Comparison of ENCODE assay signal across 29 cellular contexts in genomic region chr2:100270381-100271146, GRCh38. TPM values are rescaled to one million over a fixed set of nuclear protein-coding genes. Genes with fewer than 3 reads are reported as not detected.
"Had no signal": no experiment of that assay in that cellular context is flagged by ENCODE, and none has a peak within 500 bp of the region (broad histone marks: within the 10 kb centered on the region; RNA-seq: fewer than 3 reads in every experiment).

No MANE protein-coding gene starts in this region.

- H3K36me3 ChIP-seq: colonic mucosa, right atrium auricular region, thyroid gland, upper lobe of right lung had no signal

- H3K4me3 Mint-ChIP-seq: activated CD4-positive, alpha-beta memory T cell treated with anti-CD3 and anti-CD28 coated beads for 36 hours; activated naive CD8-positive, alpha-beta T cell; mesothelial cell of epicardium; naive thymus-derived CD4-positive, alpha-beta T cell; stimulated activated naive B cell treated with anti-CD40 and anti-IgM and Interleukin-4, amounts not matched to agents 10 μg/mL and 1 μg/mL and 100 μg/mL, for 72 hours; T-cell had no signal

- H3K27me3 Mint-ChIP-seq: activated CD4-positive, alpha-beta memory T cell treated with anti-CD3 and anti-CD28 coated beads for 36 hours; activated naive CD8-positive, alpha-beta T cell; stimulated activated naive B cell treated with anti-CD40 and anti-IgM and Interleukin-4, amounts not matched to agents 10 μg/mL and 1 μg/mL and 100 μg/mL, for 72 hours had no signal

- H3K9ac ChIP-seq: parathyroid adenoma had no signal

- H3K9me3 Mint-ChIP-seq: activated T-helper 2 cell treated with anti-CD3 and anti-CD28 coated beads, Interferon-gamma antibody, Interleukin-2, Interleukin-4, amounts not matched to agents 10 μg/mL and 5 μg/mL and 100 μg/mL, durations not matched to agents 14 hours and 24 hours and 36 hours; naive thymus-derived CD4-positive, alpha-beta T cell; stimulated activated naive B cell treated with anti-CD40 and anti-IgM and Interleukin-4, amounts not matched to agents 10 μg/mL and 1 μg/mL and 100 μg/mL, for 72 hours had no signal

- DNase-seq: activated CD4-positive, alpha-beta memory T cell treated with anti-CD3 and anti-CD28 coated beads for 36 hours; activated CD4-positive, alpha-beta T cell treated with anti-CD3 and anti-CD28 coated beads for 4 hours; activated CD4-positive, CD25-positive, alpha-beta regulatory T cell; activated naive CD4-positive, alpha-beta T cell treated with Interleukin-2 at 50 U/mL for 16 hours; activated T-cell treated with anti-CD3 and anti-CD28 coated beads, Interleukin-2, amount 50 U/mL, for 48 hours; aorta; body of pancreas; cerebellar nuclear complex; colonic mucosa; effector CD8-positive, alpha-beta T cell; islet precursor cell; left ventricle myocardium superior; naive thymus-derived CD4-positive, alpha-beta T cell; nucleus accumbens; stimulated activated CD4-positive, alpha-beta T cell treated with anti-CD3 and anti-CD28 coated beads, Interleukin-15, amount 100 ng/mL, for 24 hours; stimulated activated CD4-positive, alpha-beta T cell treated with anti-CD3 and anti-CD28 coated beads, Interleukin-2, amount 100 ng/mL, for 24 hours; stimulated activated naive B cell treated with anti-CD40 and anti-IgM and Interleukin-4, amounts not matched to agents 10 μg/mL and 1 μg/mL and 100 μg/mL, for 72 hours; stomach; T-cell; thyroid gland; upper lobe of right lung had no signal

- ATAC-seq: body of pancreas; left ventricle myocardium superior; naive thymus-derived CD4-positive, alpha-beta T cell; stimulated activated naive B cell treated with anti-CD40 and anti-IgM and Interleukin-4, amounts not matched to agents 10 μg/mL and 1 μg/mL and 100 μg/mL, for 72 hours; T-cell; upper lobe of right lung had no signal

- H3K27ac Mint-ChIP-seq: activated CD4-positive, alpha-beta memory T cell treated with anti-CD3 and anti-CD28 coated beads for 36 hours; activated naive CD8-positive, alpha-beta T cell; activated T-helper 2 cell treated with anti-CD3 and anti-CD28 coated beads, Interferon-gamma antibody, Interleukin-2, Interleukin-4, amounts not matched to agents 10 μg/mL and 5 μg/mL and 100 μg/mL, durations not matched to agents 14 hours and 24 hours and 36 hours; mesothelial cell of epicardium; naive thymus-derived CD4-positive, alpha-beta T cell; stimulated activated naive B cell treated with anti-CD40 and anti-IgM and Interleukin-4, amounts not matched to agents 10 μg/mL and 1 μg/mL and 100 μg/mL, for 72 hours; T-cell had no signal

- H3K27ac ChIP-seq: body of pancreas, colonic mucosa, parathyroid adenoma, right atrium auricular region, thyroid gland, upper lobe of right lung had no signal

- H3K4me3 ChIP-seq: body of pancreas, colonic mucosa, right atrium auricular region, stomach, thyroid gland, upper lobe of right lung had no signal

- H3K9me3 ChIP-seq: body of pancreas, colonic mucosa, right atrium auricular region, stomach, thyroid gland, upper lobe of right lung had no signal

- H3K4me1 ChIP-seq: colonic mucosa, parathyroid adenoma, right atrium auricular region, stomach, upper lobe of right lung had no signal

- H3K36me3 Mint-ChIP-seq: activated CD4-positive, alpha-beta memory T cell treated with anti-CD3 and anti-CD28 coated beads for 36 hours; activated naive CD8-positive, alpha-beta T cell; naive thymus-derived CD4-positive, alpha-beta T cell; stimulated activated naive B cell treated with anti-CD40 and anti-IgM and Interleukin-4, amounts not matched to agents 10 μg/mL and 1 μg/mL and 100 μg/mL, for 72 hours; T-cell had no signal

- H3K27me3 ChIP-seq: body of pancreas, colonic mucosa, right atrium auricular region, stomach, thyroid gland, upper lobe of right lung had no signal

RNA-seq across cellular contexts. Expression of gene LONRF2, which starts 51.7 kb away (rescaled TPM):
- total RNA-seq: dermis microvascular lymphatic vessel endothelial cell, lung microvascular endothelial cell, pulmonary artery endothelial cell had no signal
- polyA plus RNA-seq: naive thymus-derived CD4-positive, alpha-beta T cell had no signal
